2 cellular contexts compared by ENCODE assay signal in the genomic region with DNA sequence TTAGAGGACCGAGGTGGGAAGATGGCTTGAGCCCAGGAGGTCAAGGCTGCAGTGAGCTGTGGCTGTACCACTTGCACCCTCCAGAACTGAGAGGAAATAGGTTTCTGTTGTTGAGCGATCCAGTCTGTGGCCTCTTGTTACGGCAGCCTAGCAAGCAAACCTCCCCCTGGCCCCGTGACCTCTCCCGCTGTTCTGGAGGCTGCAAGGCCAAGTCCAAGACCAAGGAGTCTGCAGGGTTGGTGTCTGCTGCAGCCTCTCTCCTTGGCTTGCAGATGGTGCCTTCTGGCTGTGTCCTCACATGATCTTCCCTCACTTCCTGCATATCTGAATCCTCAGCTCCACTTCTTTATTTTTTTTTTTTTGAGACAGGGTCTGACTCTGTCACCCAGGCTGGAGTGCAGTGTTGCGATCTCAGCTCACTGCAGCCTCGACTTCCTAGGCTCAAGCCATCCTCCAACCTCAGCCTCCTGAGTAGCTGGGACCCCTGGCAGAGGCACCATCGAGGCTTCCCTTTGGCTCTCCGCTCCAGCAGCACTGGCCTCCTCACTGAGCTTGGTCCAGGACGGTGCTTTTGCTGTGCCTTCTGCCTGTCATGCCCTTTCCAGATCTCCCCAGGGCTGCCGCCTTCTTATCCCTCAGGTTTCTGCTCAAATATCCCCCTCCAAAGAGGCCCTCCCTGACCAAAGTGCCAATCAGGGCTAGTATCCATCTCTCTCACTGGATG.
TF ChIP-seq lines count a peak whose summit lies in the region.

No MANE protein-coding gene starts in this region.

TF ChIP-seq in K562, 482 proteins besides CTCF, POLR2A, EP300 and RAD21:
- TF ChIP-seq, protein P1, sequence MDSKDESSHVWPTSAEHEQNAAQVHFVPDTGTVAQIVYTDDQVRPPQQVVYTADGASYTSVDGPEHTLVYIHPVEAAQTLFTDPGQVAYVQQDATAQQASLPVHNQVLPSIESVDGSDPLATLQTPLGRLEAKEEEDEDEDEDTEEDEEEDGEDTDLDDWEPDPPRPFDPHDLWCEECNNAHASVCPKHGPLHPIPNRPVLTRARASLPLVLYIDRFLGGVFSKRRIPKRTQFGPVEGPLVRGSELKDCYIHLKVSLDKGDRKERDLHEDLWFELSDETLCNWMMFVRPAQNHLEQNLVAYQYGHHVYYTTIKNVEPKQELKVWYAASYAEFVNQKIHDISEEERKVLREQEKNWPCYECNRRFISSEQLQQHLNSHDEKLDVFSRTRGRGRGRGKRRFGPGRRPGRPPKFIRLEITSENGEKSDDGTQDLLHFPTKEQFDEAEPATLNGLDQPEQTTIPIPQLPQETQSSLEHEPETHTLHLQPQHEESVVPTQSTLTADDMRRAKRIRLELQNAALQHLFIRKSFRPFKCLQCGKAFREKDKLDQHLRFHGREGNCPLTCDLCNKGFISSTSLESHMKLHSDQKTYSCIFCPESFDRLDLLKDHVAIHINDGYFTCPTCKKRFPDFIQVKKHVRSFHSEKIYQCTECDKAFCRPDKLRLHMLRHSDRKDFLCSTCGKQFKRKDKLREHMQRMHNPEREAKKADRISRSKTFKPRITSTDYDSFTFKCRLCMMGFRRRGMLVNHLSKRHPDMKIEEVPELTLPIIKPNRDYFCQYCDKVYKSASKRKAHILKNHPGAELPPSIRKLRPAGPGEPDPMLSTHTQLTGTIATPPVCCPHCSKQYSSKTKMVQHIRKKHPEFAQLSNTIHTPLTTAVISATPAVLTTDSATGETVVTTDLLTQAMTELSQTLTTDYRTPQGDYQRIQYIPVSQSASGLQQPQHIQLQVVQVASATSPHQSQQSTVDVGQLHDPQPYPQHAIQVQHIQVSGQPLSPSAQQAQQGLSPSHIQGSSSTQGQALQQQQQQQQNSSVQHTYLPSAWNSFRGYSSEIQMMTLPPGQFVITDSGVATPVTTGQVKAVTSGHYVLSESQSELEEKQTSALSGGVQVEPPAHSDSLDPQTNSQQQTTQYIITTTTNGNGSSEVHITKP (IDR thresholded peaks at IDR 0.05; ENCODE audit: partially characterized antibody): peak; percentile 84
- TF ChIP-seq USF1 (CRISPR knock-in tag; IDR thresholded peaks at IDR 0.05): 0 out of 2 replicates have a peak, but pooled peaks have one; percentile 16
- no peak for TF ChIP-seq BACH1 (tag; IDR thresholded peaks at IDR 0.05)
- TF ChIP-seq TEAD2 (tag; IDR thresholded peaks at IDR 0.05): no peak
- no peak for TF ChIP-seq NELFE (IDR thresholded peaks at IDR 0.05; ENCODE audit: insufficient read depth, insufficient read length)

TF ChIP-seq in HepG2, 621 proteins besides CTCF, POLR2A, EP300 and RAD21:
- TF ChIP-seq ZNF205 (CRISPR knock-in tag; IDR thresholded peaks at IDR 0.05) (no peak), ZNF782 (CRISPR knock-in tag; IDR thresholded peaks at IDR 0.05; ENCODE audit: borderline replicate concordance) (no peak), ZNF547 (CRISPR knock-in tag; IDR thresholded peaks at IDR 0.05) (no peak), ZMYM3 (CRISPR knock-in tag; IDR thresholded peaks at IDR 0.05) (no peak), NFYB (CRISPR knock-in tag; IDR thresholded peaks at IDR 0.05) (no peak), EHMT2 (IDR thresholded peaks at IDR 0.05; ENCODE audit: borderline replicate concordance, low read depth, low read length) (no peak), ZFY (CRISPR knock-in tag; IDR thresholded peaks at IDR 0.05) (no peak), ZFP36L1 (CRISPR knock-in tag; IDR thresholded peaks at IDR 0.05) (no peak), DNMT3B (CRISPR knock-in tag; conservative IDR thresholded peaks at IDR 0.05) (no peak), U2AF1 (optimal IDR thresholded peaks at IDR 0.05; ENCODE audit: low read depth, low read length) (no peak), IRF2 (CRISPR knock-in tag; IDR thresholded peaks at IDR 0.05) (no peak), TBP (CRISPR knock-in tag; IDR thresholded peaks at IDR 0.05) (no peak), ZNF550 (CRISPR knock-in tag; IDR thresholded peaks at IDR 0.05; ENCODE audit: borderline replicate concordance) (no peak), CEBPB (IDR thresholded peaks at IDR 0.05; ENCODE audit: borderline replicate concordance, low read depth, low read length) (no peak)
- TF ChIP-seq, protein P2, sequence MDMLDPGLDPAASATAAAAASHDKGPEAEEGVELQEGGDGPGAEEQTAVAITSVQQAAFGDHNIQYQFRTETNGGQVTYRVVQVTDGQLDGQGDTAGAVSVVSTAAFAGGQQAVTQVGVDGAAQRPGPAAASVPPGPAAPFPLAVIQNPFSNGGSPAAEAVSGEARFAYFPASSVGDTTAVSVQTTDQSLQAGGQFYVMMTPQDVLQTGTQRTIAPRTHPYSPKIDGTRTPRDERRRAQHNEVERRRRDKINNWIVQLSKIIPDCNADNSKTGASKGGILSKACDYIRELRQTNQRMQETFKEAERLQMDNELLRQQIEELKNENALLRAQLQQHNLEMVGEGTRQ (IDR thresholded peaks at IDR 0.05; ENCODE audit: low read depth, low read length): no peak
- TF ChIP-seq, protein P2 (CRISPR knock-in tag; IDR thresholded peaks at IDR 0.05; ENCODE audit: borderline replicate concordance): no peak
